ENCODE assay signal across 16 cellular contexts in genomic region chr6:39452306-39452705, GRCh38.
DNase-seq lines count a peak whose midpoint lies in the region; TF ChIP-seq lines count a peak whose summit lies in the region.
"Had no signal": no experiment of that assay in that cellular context is flagged by ENCODE, and none has a peak within 500 bp of the region (broad histone marks: within the 10 kb centered on the region; RNA-seq: fewer than 3 reads in every experiment).

No MANE protein-coding gene starts in this region.

- WGBS in sigmoid colon, 2 donors, result 88 to 93% methylated on average over 2 of the region's 2 CpGs

- H3K9me3 ChIP-seq in sigmoid colon, result no peaks in the 10 kb centered on the region
- H3K9me3 ChIP-seq: testis had no signal

- DNase-seq in ELR (ENCODE audit: low read depth) (peak; percentile 92), NCI-H446 treated with DMSO at 0.1 percent for 48 hours (lab: John Stamatoyannopoulos, UW) (peak; percentile 93), epithelial cell of prostate (ENCODE audit: low read depth, low spot score) (no peak), renal cortical epithelial cell (ENCODE audit: low read depth) (peak; percentile 95), sigmoid colon (no peak), NCI-H1694 treated with DMSO at 0.1 percent for 48 hours (lab: John Stamatoyannopoulos, UW) (no peak), erythroblast (lab: John Stamatoyannopoulos, UW) (no peak)
- DNase-seq: activated naive CD8-positive, alpha-beta T cell treated with anti-CD3 and anti-CD28 coated beads, Interleukin-2, amount 10 ng/mL, durations not matched to agents 7 days and 5 days; DMS 273 treated with DMSO at 0.1 percent for 48 hours; dorsolateral prefrontal cortex; heart left ventricle; natural killer cell; NCI-H1092 treated with DMSO at 0.1 percent for 48 hours; NCI-H524; testis had no signal

- intact Hi-C loops in sigmoid colon (cut with DNase I), result no loop called here

- H3K27ac ChIP-seq in epithelial cell of prostate, result peak overlapping the region; percentile 46
- no peak overlapping the region for H3K27ac ChIP-seq in sigmoid colon
- H3K27ac ChIP-seq: dorsolateral prefrontal cortex, heart left ventricle, testis had no signal

- H3K4me1 ChIP-seq in sigmoid colon, result no peaks in the 10 kb centered on the region
- H3K4me1 ChIP-seq: heart left ventricle, testis had no signal

- no peaks in the 10 kb centered on the region for H3K27me3 ChIP-seq in sigmoid colon
- H3K27me3 ChIP-seq: dorsolateral prefrontal cortex, heart left ventricle, testis had no signal

- no peaks in the 10 kb centered on the region for H3K36me3 ChIP-seq in sigmoid colon
- H3K36me3 ChIP-seq: heart left ventricle had no signal

- no peak for TF ChIP-seq POLR2A in sigmoid colon (IDR thresholded peaks at IDR 0.05)
- TF ChIP-seq POLR2A in erythroblast (IDR thresholded peaks at IDR 0.05; ENCODE audit: low read length), result no peak

- no peak for TF ChIP-seq CTCF in sigmoid colon (IDR thresholded peaks at IDR 0.05)

- TF ChIP-seq EP300 in sigmoid colon (IDR thresholded peaks at IDR 0.05), result no peak

- no peak overlapping the region for H3K4me3 ChIP-seq in sigmoid colon
- H3K4me3 ChIP-seq: dorsolateral prefrontal cortex, heart left ventricle, skin epidermis, testis had no signal

Comparison
In these comparisons a context has a peak if more than half of its experiments do, and no peak if none do; other contexts are left out.
1. DNase-seq: peak in ELR (single experiment), NCI-H446 treated with DMSO at 0.1 percent for 48 hours (single experiment) and renal cortical epithelial cell (single experiment); none in epithelial cell of prostate (single experiment), sigmoid colon (single experiment), NCI-H1694 treated with DMSO at 0.1 percent for 48 hours (single experiment) and erythroblast (0 of 2).